3 cellular contexts compared by ENCODE assay signal in the genomic region with DNA sequence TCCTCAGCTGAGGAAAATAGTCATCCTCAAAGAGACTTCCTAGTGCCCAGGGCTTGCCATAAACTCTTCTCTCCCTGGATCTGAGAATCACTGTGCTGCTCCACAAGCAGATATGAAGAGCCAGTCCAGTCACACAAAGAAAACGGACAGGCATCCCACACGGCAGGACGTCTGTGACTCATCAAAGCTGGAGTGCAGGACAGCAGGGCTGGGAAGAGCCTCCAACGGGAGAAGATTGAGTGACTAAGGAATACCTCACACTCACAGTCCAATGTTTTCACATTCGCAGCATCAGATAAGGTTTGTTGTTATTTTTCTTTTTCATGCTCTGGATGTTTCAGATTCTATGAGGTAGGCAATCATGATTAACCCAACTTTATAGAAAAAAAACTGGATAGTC.
TF ChIP-seq lines count a peak whose summit lies in the region.

No MANE protein-coding gene starts in this region.

TF ChIP-seq in A549, 52 proteins besides CTCF, POLR2A, EP300 and RAD21 (continued from another document):
- TF ChIP-seq GATA3 (IDR thresholded peaks at IDR 0.05; ENCODE audit: borderline replicate concordance) (peak; percentile 85), MAFK (IDR thresholded peaks at IDR 0.05; ENCODE audit: partially characterized antibody) (peak; percentile 40), JUN (IDR thresholded peaks at IDR 0.05) (0 out of 5 replicates have a peak, but pooled peaks of 1 of the 2 experiments have one; percentile 24), JUNB (IDR thresholded peaks at IDR 0.05) (peak; percentile 59; the same call in 1 of the 2 replicates), SREBF2 (IDR thresholded peaks at IDR 0.05) (no peak), FOSB (CRISPR knock-in tag; IDR thresholded peaks at IDR 0.05) (no peak), FOSL2 (IDR thresholded peaks at IDR 0.05) (peak; percentile 66), FOSL2 (CRISPR knock-in tag; IDR thresholded peaks at IDR 0.05) (peak; percentile 89), ZC3H11A (IDR thresholded peaks at IDR 0.05) (no peak), FOXS1 (CRISPR knock-in tag; IDR thresholded peaks at IDR 0.05) (no peak), CEBPB (IDR thresholded peaks at IDR 0.05) (no peak)
- TF ChIP-seq, protein P1, sequence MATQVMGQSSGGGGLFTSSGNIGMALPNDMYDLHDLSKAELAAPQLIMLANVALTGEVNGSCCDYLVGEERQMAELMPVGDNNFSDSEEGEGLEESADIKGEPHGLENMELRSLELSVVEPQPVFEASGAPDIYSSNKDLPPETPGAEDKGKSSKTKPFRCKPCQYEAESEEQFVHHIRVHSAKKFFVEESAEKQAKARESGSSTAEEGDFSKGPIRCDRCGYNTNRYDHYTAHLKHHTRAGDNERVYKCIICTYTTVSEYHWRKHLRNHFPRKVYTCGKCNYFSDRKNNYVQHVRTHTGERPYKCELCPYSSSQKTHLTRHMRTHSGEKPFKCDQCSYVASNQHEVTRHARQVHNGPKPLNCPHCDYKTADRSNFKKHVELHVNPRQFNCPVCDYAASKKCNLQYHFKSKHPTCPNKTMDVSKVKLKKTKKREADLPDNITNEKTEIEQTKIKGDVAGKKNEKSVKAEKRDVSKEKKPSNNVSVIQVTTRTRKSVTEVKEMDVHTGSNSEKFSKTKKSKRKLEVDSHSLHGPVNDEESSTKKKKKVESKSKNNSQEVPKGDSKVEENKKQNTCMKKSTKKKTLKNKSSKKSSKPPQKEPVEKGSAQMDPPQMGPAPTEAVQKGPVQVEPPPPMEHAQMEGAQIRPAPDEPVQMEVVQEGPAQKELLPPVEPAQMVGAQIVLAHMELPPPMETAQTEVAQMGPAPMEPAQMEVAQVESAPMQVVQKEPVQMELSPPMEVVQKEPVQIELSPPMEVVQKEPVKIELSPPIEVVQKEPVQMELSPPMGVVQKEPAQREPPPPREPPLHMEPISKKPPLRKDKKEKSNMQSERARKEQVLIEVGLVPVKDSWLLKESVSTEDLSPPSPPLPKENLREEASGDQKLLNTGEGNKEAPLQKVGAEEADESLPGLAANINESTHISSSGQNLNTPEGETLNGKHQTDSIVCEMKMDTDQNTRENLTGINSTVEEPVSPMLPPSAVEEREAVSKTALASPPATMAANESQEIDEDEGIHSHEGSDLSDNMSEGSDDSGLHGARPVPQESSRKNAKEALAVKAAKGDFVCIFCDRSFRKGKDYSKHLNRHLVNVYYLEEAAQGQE (IDR thresholded peaks at IDR 0.05): no peak

TF ChIP-seq in HCT116, 20 proteins besides CTCF, POLR2A, EP300 and RAD21 (continued from another document):
- TF ChIP-seq, protein P2, sequence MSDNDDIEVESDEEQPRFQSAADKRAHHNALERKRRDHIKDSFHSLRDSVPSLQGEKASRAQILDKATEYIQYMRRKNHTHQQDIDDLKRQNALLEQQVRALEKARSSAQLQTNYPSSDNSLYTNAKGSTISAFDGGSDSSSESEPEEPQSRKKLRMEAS (IDR thresholded peaks at IDR 0.05): peak; percentile 68
- TF ChIP-seq, protein P1 (IDR thresholded peaks at IDR 0.05; ENCODE audit: low read depth): no peak
- peak; percentile 97; the same call in 1 of the 2 replicates for TF ChIP-seq CBX3 (IDR thresholded peaks at IDR 0.05; ENCODE audit: low read depth)
- 0 out of 2 replicates have a peak, but pooled peaks have one; percentile 37 for TF ChIP-seq CEBPB (IDR thresholded peaks at IDR 0.05; ENCODE audit: low read depth)
- peak; percentile 78 for TF ChIP-seq SP1 (IDR thresholded peaks at IDR 0.05; ENCODE audit: low read depth)
- TF ChIP-seq SIN3A (IDR thresholded peaks at IDR 0.05; ENCODE audit: low read depth): peak; percentile 40; the same call in 1 of the 2 replicates
- no peak for TF ChIP-seq YY1 (IDR thresholded peaks at IDR 0.05; ENCODE audit: extremely low read depth, insufficient replicate concordance, low read depth, low read length)
- TF ChIP-seq, protein P3, sequence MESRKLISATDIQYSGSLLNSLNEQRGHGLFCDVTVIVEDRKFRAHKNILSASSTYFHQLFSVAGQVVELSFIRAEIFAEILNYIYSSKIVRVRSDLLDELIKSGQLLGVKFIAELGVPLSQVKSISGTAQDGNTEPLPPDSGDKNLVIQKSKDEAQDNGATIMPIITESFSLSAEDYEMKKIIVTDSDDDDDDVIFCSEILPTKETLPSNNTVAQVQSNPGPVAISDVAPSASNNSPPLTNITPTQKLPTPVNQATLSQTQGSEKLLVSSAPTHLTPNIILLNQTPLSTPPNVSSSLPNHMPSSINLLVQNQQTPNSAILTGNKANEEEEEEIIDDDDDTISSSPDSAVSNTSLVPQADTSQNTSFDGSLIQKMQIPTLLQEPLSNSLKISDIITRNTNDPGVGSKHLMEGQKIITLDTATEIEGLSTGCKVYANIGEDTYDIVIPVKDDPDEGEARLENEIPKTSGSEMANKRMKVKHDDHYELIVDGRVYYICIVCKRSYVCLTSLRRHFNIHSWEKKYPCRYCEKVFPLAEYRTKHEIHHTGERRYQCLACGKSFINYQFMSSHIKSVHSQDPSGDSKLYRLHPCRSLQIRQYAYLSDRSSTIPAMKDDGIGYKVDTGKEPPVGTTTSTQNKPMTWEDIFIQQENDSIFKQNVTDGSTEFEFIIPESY (IDR thresholded peaks at IDR 0.05; ENCODE audit: extremely low read depth, insufficient replicate concordance, low read length): no peak
- TF ChIP-seq EZH2 (IDR thresholded peaks at IDR 0.05): no peak
- TF ChIP-seq JUND (IDR thresholded peaks at IDR 0.05): peak; percentile 93
- TF ChIP-seq ELF1 (IDR thresholded peaks at IDR 0.05; ENCODE audit: borderline replicate concordance, low read depth): no peak
- peak; percentile 50; the same call in 1 of the 2 replicates for TF ChIP-seq SRF (IDR thresholded peaks at IDR 0.05; ENCODE audit: low read depth)
- TF ChIP-seq ZFX (IDR thresholded peaks at IDR 0.05): no peak
- TF ChIP-seq, protein P4, sequence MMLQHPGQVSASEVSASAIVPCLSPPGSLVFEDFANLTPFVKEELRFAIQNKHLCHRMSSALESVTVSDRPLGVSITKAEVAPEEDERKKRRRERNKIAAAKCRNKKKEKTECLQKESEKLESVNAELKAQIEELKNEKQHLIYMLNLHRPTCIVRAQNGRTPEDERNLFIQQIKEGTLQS (IDR thresholded peaks at IDR 0.05): peak; percentile 63

TF ChIP-seq in HEK293T, 16 proteins besides CTCF, POLR2A, EP300 and RAD21 (continued from another document):
- TF ChIP-seq ELF4 (IDR thresholded peaks at IDR 0.05) (no peak), FOXK2 (IDR thresholded peaks at IDR 0.05) (no peak), CTBP1 (IDR thresholded peaks at IDR 0.05; ENCODE audit: borderline replicate concordance) (no peak), ARNT (IDR thresholded peaks at IDR 0.05) (no peak), FOXM1 (IDR thresholded peaks at IDR 0.05; ENCODE audit: borderline replicate concordance) (no peak), FOXA1 (IDR thresholded peaks at IDR 0.05) (no peak), SUZ12 (IDR thresholded peaks at IDR 0.05) (no peak), BHLHE40 (IDR thresholded peaks at IDR 0.05; ENCODE audit: borderline replicate concordance) (no peak), NFRKB (IDR thresholded peaks at IDR 0.05) (no peak)
